ENCODE assay signal across 9 cellular contexts in genomic region chr9:88537743-88538055, GRCh38. TPM values are rescaled to one million over a fixed set of nuclear protein-coding genes. Genes with fewer than 3 reads are reported as not detected.
DNase-seq lines count a peak whose midpoint lies in the region; ATAC-seq and TF ChIP-seq lines count a peak whose summit lies in the region.
"Had no signal": no experiment of that assay in that cellular context is flagged by ENCODE, and none has a peak within 500 bp of the region (broad histone marks: within the 10 kb centered on the region; RNA-seq: fewer than 3 reads in every experiment).

No MANE protein-coding gene starts in this region.

- H3K27ac ChIP-seq in lung (ENCODE audit: low read depth in 1 of 2, low read length in 1 of 2) (no peak overlapping the region), urinary bladder (ENCODE audit: low read depth) (peak overlapping the region; percentile 11)

- H3K4me3 ChIP-seq in lung = no peak overlapping the region
- no peak overlapping the region for H3K4me3 ChIP-seq in urinary bladder (ENCODE audit: low read depth, low read length)

- peak; percentile 78 for DNase-seq in GM03348 (ENCODE audit: low spot score)
- DNase-seq in NOMO-1 (lab: John Stamatoyannopoulos, UW; ENCODE audit: unreplicated experiment in 2 of 2) = peak; percentile 5 to 54
- peak; percentile 24 for DNase-seq in central memory CD4-positive, alpha-beta T cell
- DNase-seq in lung (ENCODE audit: low spot score) = peak; percentile 45
- DNase-seq in omental fat pad (ENCODE audit: low spot score) = no peak

- H3K4me1 ChIP-seq in lung (ENCODE audit: control insufficient read depth in 2 of 2, insufficient read depth in 2 of 2, low read length in 2 of 2) = peaks cover 0 to 10% of the 10 kb centered on the region in 2 donors
- H3K4me1 ChIP-seq in urinary bladder (ENCODE audit: insufficient read depth) = no peaks in the 10 kb centered on the region

- 10 to 14% methylated on average over 1 of the region's 1 CpG for WGBS in lung, 2 donors
- WGBS in urinary bladder = 16% methylated on average over 1 of the region's 1 CpG

- no peak for TF ChIP-seq CTCF in lung (IDR thresholded peaks at IDR 0.05; ENCODE audit: control extremely low read depth, extremely low read depth)
- no peak for TF ChIP-seq CTCF in omental fat pad (IDR thresholded peaks at IDR 0.05)

- ATAC-seq in lung (ENCODE audit: insufficient read depth, low FRiP score) = no peak
- no peak for ATAC-seq in GM21367 (IDR thresholded peaks at IDR 0.05; ENCODE audit: unreplicated experiment)
- ATAC-seq in GM18868 (IDR thresholded peaks at IDR 0.05; ENCODE audit: unreplicated experiment) = no peak
- no peak for ATAC-seq in omental fat pad (ENCODE audit: low FRiP score)

- H3K9me3 ChIP-seq in lung (ENCODE audit: control insufficient read depth in 2 of 2, insufficient read depth in 1 of 2, low read length in 1 of 2) = no peaks in the 10 kb centered on the region

- H3K36me3 ChIP-seq in lung (ENCODE audit: control insufficient read depth in 2 of 2, insufficient read depth in 2 of 2, low read length in 2 of 2) (no peaks in the 10 kb centered on the region), urinary bladder (ENCODE audit: insufficient read depth) (no peaks in the 10 kb centered on the region)

- H3K27me3 ChIP-seq in lung (ENCODE audit: control insufficient read depth, insufficient read depth) = no peaks in the 10 kb centered on the region

RNA-seq across cellular contexts. Expression of gene NXNL2, which starts 2.7 kb away (rescaled TPM):
- under 1 TPM; 0.21 to 0.91 TPM for total RNA-seq in lung
- polyA plus RNA-seq in lung = under 1 TPM; 0.09 to 0.65 TPM
- 1.9 TPM for total RNA-seq in urinary bladder
- polyA plus RNA-seq in urinary bladder = 0.85 TPM
- under 1 TPM in 1 of 4 donors, not detected in 3; 0.93 TPM for total RNA-seq in omental fat pad
- total RNA-seq: endothelial cell of umbilical vein had no signal
